In genomic region chr21:38980416-38981319, GRCh38 we compare ENCODE assay signal across 16 cellular contexts.
DNase-seq lines count a peak whose midpoint lies in the region; FAIRE-seq and TF ChIP-seq lines count a peak whose summit lies in the region.
"Had no signal": no experiment of that assay in that cellular context is flagged by ENCODE, and none has a peak within 500 bp of the region (broad histone marks: within the 10 kb centered on the region; RNA-seq: fewer than 3 reads in every experiment).

No MANE protein-coding gene starts in this region.

- H2BK120ac ChIP-seq in mesendoderm (ENCODE audit: low read depth, low read length), result peak overlapping the region; percentile 6

- H3K27me3 ChIP-seq in SJCRH30 (no peaks in the 10 kb centered on the region), mesendoderm (ENCODE audit: insufficient read depth, low read length, poor library complexity) (no peaks in the 10 kb centered on the region)
- H3K27me3 ChIP-seq: breast epithelium, MG63 had no signal

- no peak overlapping the region for H4K8ac ChIP-seq in mesendoderm (ENCODE audit: low read depth, low read length)

- H3K4me1 ChIP-seq in SJCRH30 (peaks cover 55% of the 10 kb centered on the region), mesendoderm (ENCODE audit: control insufficient read depth, low read depth, low read length) (peaks cover 11% of the 10 kb centered on the region)

- peak overlapping the region; percentile 9 for H2BK5ac ChIP-seq in mesendoderm (ENCODE audit: low read length)

- no peak for TF ChIP-seq POLR2A in GM12892 (IDR thresholded peaks at IDR 0.05; ENCODE audit: low read depth, low read length)

- H2BK15ac ChIP-seq in mesendoderm (replicated peaks; ENCODE audit: low read depth), result no peak overlapping the region

- peak overlapping the region; percentile 30 for H3K56ac ChIP-seq in mesendoderm (ENCODE audit: low read length)

- FAIRE-seq in HTR-8/SVneo (lab: Jason Lieb, UNC), result peak; percentile 46
- no peak for FAIRE-seq in GM12892 (lab: Jason Lieb, UNC)

- peak overlapping the region; percentile 21 for H3K18ac ChIP-seq in mesendoderm (ENCODE audit: low read length)

- peak overlapping the region; percentile 92 for H2AK5ac ChIP-seq in mesendoderm (ENCODE audit: low read length)

- no CpG with 5 or more reads among the region's 18 CpGs for WGBS in mesendoderm (ENCODE audit: extremely low coverage, insufficient coverage, low lambda C conversion rate)

- no peaks in the 10 kb centered on the region for H3K79me1 ChIP-seq in mesendoderm (ENCODE audit: low read length)

- no peak overlapping the region for H4K5ac ChIP-seq in mesendoderm (ENCODE audit: low read length)

- H3K4ac ChIP-seq in mesendoderm (ENCODE audit: low read depth, low read length), result peak overlapping the region; percentile 49

- DNase-seq in CD1c-positive myeloid dendritic cell (ENCODE audit: extremely low spot score) (peak; percentile 63), HTR-8/SVneo (ENCODE audit: insufficient read length, low spot score) (no peak), SJCRH30 (peak; percentile 36 to 70), mesendoderm (no peak), NCI-H774 (lab: John Stamatoyannopoulos, UW) (no peak), inferior parietal cortex (ENCODE audit: extremely low spot score) (no peak), GM12892 (ENCODE audit: insufficient read length) (no peak)
- DNase-seq: activated CD4-positive, alpha-beta memory T cell treated with anti-CD3 and anti-CD28 coated beads, Interleukin-2, amount 10 ng/mL, durations not matched to agents 7 days and 5 days; cortex of kidney; foreskin fibroblast; left cardiac atrium; MG63; midbrain; NCI-H187 treated with DMSO at 0.1 percent for 48 hours had no signal

- no peaks in the 10 kb centered on the region for H3K36me3 ChIP-seq in SJCRH30
- H3K36me3 ChIP-seq in mesendoderm (ENCODE audit: control insufficient read depth, insufficient read depth, low read length), result no peaks in the 10 kb centered on the region
- H3K36me3 ChIP-seq: breast epithelium, MG63, neutrophil had no signal

- H3K9me3 ChIP-seq in SJCRH30 (replicated peaks), result no peaks in the 10 kb centered on the region
- H3K9me3 ChIP-seq: breast epithelium, MG63, neutrophil had no signal

- no peaks in the 10 kb centered on the region for H3K79me2 ChIP-seq in mesendoderm (ENCODE audit: control insufficient read depth, insufficient read depth, low read length)

- H3K9ac ChIP-seq in mesendoderm (ENCODE audit: low read length), result no peak overlapping the region

- H3K4me2 ChIP-seq in mesendoderm (ENCODE audit: low read length), result no peak overlapping the region

- H3K27ac ChIP-seq in SJCRH30, result no peak overlapping the region
- no peak overlapping the region for H3K27ac ChIP-seq in mesendoderm (ENCODE audit: low read depth, low read length)
- H3K27ac ChIP-seq: breast epithelium, neutrophil had no signal

- no peak overlapping the region for H3K4me3 ChIP-seq in SJCRH30
- no peak overlapping the region for H3K4me3 ChIP-seq in mesendoderm (ENCODE audit: low read length)
- H3K4me3 ChIP-seq: breast epithelium, MG63 had no signal

- no peak overlapping the region for H3K23ac ChIP-seq in mesendoderm (ENCODE audit: low read length)

Comparison
In these comparisons a context has a peak if more than half of its experiments do, and no peak if none do; other contexts are left out.
1. DNase-seq: peak in CD1c-positive myeloid dendritic cell (single experiment) and SJCRH30 (2 of 2); none in HTR-8/SVneo (single experiment), mesendoderm (single experiment), NCI-H774 (single experiment), inferior parietal cortex (single experiment) and GM12892 (single experiment).